In genomic region chr9:86389648-86390047, GRCh38 we compare ENCODE assay signal across 32 cellular contexts.
"Had no signal": no experiment of that assay in that cellular context is flagged by ENCODE, and none has a peak within 500 bp of the region (broad histone marks: within the 10 kb centered on the region; RNA-seq: fewer than 3 reads in every experiment).

No MANE protein-coding gene starts in this region.

- H3K4me1 ChIP-seq: adrenal gland, SJSA1 had no signal

- H3K36me3 Mint-ChIP-seq: activated naive CD8-positive, alpha-beta T cell treated with anti-CD3 and anti-CD28 coated beads, Interleukin-2, amount 10 ng/mL, durations not matched to agents 7 days and 5 days had no signal

- H3K36me3 ChIP-seq: adrenal gland, SJSA1 had no signal

- H3K4me3 ChIP-seq: adrenal gland, K562, SJSA1 had no signal

- ATAC-seq: activated T-cell treated with anti-CD3 and anti-CD28 coated beads, Interleukin-2, amount 50 U/mL, for 72 hours; K562; Panc1; Right ventricle myocardium inferior; SK-N-SH treated with all-trans-retinoic acid at 6 μM for 48 hours; T-helper 17 cell had no signal

- DNase-seq: activated B cell treated with CpG ODN at 0.5 μM for 24 hours; activated CD4-positive, alpha-beta memory T cell treated with anti-CD3 and anti-CD28 coated beads, Interleukin-2, amount 10 ng/mL, durations not matched to agents 7 days and 5 days; activated CD4-positive, alpha-beta T cell treated with anti-CD3 and anti-CD28 coated beads for 1 hour; activated CD4-positive, alpha-beta T cell treated with anti-CD3 and anti-CD28 coated beads, Interleukin-2, amount 10 ng/mL, durations not matched to agents 7 days and 5 days; activated naive CD4-positive, alpha-beta T cell treated with anti-CD3 and anti-CD28 coated beads, Interleukin-2, amount 50 U/mL, for 16 hours; activated naive CD8-positive, alpha-beta T cell treated with anti-CD3 and anti-CD28 coated beads, Interleukin-2, amount 10 ng/mL, durations not matched to agents 7 days and 5 days; activated T-cell treated with anti-CD3 and anti-CD28 coated beads for 4 hours; activated T-cell treated with anti-CD3 and anti-CD28 coated beads, Interleukin-2, amount 50 U/mL, for 72 hours; adrenal gland; aorta; central memory CD4-positive, alpha-beta T cell; Karpas-422; MM.1S; NCI-H1092 treated with DMSO at 0.1 percent for 48 hours; NCI-H1417 treated with DMSO at 0.1 percent for 48 hours; NCI-H1694; NCI-H2029; NCI-H2107; NCI-H2171 treated with DMSO at 0.1 percent for 48 hours; NCI-H345; NCI-H510A treated with DMSO at 0.1 percent for 48 hours; NCI-H69; NK-92 treated with Interleukin-12 subunit alpha and Interleukin-12 subunit beta, amount 100 ng/mL, for 24 hours; OCI-M1; RPMI8226; T-helper 17 cell; T-helper 9 cell had no signal

- H3K4me3 Mint-ChIP-seq: activated B cell treated with CpG ODN at 0.5 μM for 24 hours; activated CD4-positive, alpha-beta memory T cell treated with anti-CD3 and anti-CD28 coated beads, Interleukin-2, amount 10 ng/mL, durations not matched to agents 7 days and 5 days; activated CD4-positive, alpha-beta T cell treated with anti-CD3 and anti-CD28 coated beads, Interleukin-2, amount 10 ng/mL, durations not matched to agents 7 days and 5 days; activated naive CD8-positive, alpha-beta T cell treated with anti-CD3 and anti-CD28 coated beads, Interleukin-2, amount 10 ng/mL, durations not matched to agents 7 days and 5 days; activated T-cell treated with anti-CD3 and anti-CD28 coated beads, Interleukin-2, amount 50 U/mL, for 72 hours; T-helper 17 cell had no signal

- H3K27me3 ChIP-seq: adrenal gland, SJSA1 had no signal

- H3K4me1 Mint-ChIP-seq: activated B cell treated with CpG ODN at 0.5 μM for 24 hours; activated CD4-positive, alpha-beta T cell treated with anti-CD3 and anti-CD28 coated beads, Interleukin-2, amount 10 ng/mL, durations not matched to agents 7 days and 5 days; activated naive CD8-positive, alpha-beta T cell treated with anti-CD3 and anti-CD28 coated beads, Interleukin-2, amount 10 ng/mL, durations not matched to agents 7 days and 5 days; T-helper 17 cell had no signal

- H3K9me3 ChIP-seq: adrenal gland, SJSA1 had no signal

- H3K27ac ChIP-seq: adrenal gland, SJSA1 had no signal
